In the genomic region with DNA sequence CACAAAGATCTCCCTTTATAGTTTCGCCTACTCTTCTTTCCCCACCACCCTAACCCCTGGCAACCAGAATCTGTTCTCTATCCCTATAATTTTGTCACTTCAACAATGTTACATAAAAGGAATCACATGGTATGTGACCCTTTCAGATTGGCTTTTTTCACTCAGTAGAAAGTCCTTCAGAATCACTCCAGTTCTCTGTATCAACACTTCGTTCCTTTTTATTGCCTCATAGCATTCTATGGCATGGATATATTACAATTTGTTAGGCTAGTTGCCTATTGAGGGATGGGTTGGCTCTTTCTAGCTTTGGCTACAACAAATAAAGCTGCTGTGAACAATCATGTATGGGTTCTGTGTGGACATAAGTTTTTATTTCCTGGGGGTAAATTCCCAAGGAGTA, we compare ENCODE assay signal across 24 cellular contexts.
DNase-seq lines count a peak whose midpoint lies in the region; ATAC-seq, FAIRE-seq and TF ChIP-seq lines count a peak whose summit lies in the region.
"Had no signal": no experiment of that assay in that cellular context is flagged by ENCODE, and none has a peak within 500 bp of the region (broad histone marks: within the 10 kb centered on the region; RNA-seq: fewer than 3 reads in every experiment).

No MANE protein-coding gene starts in this region.

- no peak overlapping the region for H3K4me3 Mint-ChIP-seq in activated B cell treated with CpG ODN at 0.5 μM for 24 hours
- no peak overlapping the region for H3K4me3 Mint-ChIP-seq in stimulated activated memory B cell treated with anti-CD40 and anti-IgM and Interleukin-4, amounts not matched to agents 10 μg/mL and 1 μg/mL and 100 μg/mL, for 72 hours
- H3K4me3 Mint-ChIP-seq: CD4-positive, alpha-beta T cell had no signal

- H3K27me3 ChIP-seq in Karpas-422 (ENCODE audit: low read length) = no peaks in the 10 kb centered on the region
- H3K27me3 ChIP-seq: BLaER1 treated with 17β-estradiol and CSF1 and Interleukin-3, amounts not matched to agents 10 nM and 100 nM had no signal

- no peak for TF ChIP-seq POLR2A in GM12892 (IDR thresholded peaks at IDR 0.05; ENCODE audit: low read depth, low read length)

- H3K9ac ChIP-seq in Karpas-422 (ENCODE audit: low read length) = peak overlapping the region; percentile 64
- H3K9ac ChIP-seq: BLaER1 treated with 17β-estradiol and CSF1 and Interleukin-3, amounts not matched to agents 10 nM and 100 nM; SK-N-SH had no signal

- peak; percentile 17 for FAIRE-seq in GM12892 (lab: Jason Lieb, UNC)
- FAIRE-seq: A204.1, D721Med, GM12878, H54 had no signal

- peak overlapping the region; percentile 89 for H3K4me2 ChIP-seq in Karpas-422 (ENCODE audit: low read depth, low read length, poor library complexity, severe bottlenecking)
- H3K4me2 ChIP-seq: SK-N-SH had no signal

- CTCF ChIA-PET in activated B cell treated with CpG ODN at 0.5 μM for 24 hours (lab: Charles Lee) = interaction anchor here (12.0 kb wide), 1 partner anchor 22 kb away, joined by 187 read pairs; no protein-coding TSS in a partner anchor

- H3K36me3 ChIP-seq in Karpas-422 (ENCODE audit: insufficient read depth, low read length) = peaks cover 31% of the 10 kb centered on the region

- H3K79me2 ChIP-seq in Karpas-422 (ENCODE audit: low read length) = peaks cover 23% of the 10 kb centered on the region

- TF ChIP-seq CTCF in activated B cell treated with CpG ODN at 0.5 μM for 24 hours (IDR thresholded peaks at IDR 0.05) = no peak

- H3K4me1 Mint-ChIP-seq in activated B cell treated with CpG ODN at 0.5 μM for 24 hours = peaks cover 82% of the 10 kb centered on the region
- peaks cover 70% of the 10 kb centered on the region for H3K4me1 Mint-ChIP-seq in stimulated activated memory B cell treated with anti-CD40 and anti-IgM and Interleukin-4, amounts not matched to agents 10 μg/mL and 1 μg/mL and 100 μg/mL, for 72 hours

- peaks cover 44% of the 10 kb centered on the region for H3K36me3 Mint-ChIP-seq in activated B cell treated with CpG ODN at 0.5 μM for 24 hours (ENCODE audit: low read depth)
- H3K36me3 Mint-ChIP-seq in stimulated activated memory B cell treated with anti-CD40 and anti-IgM and Interleukin-4, amounts not matched to agents 10 μg/mL and 1 μg/mL and 100 μg/mL, for 72 hours = peaks cover 29% of the 10 kb centered on the region

- peak overlapping the region; percentile 42 for H3K4me3 ChIP-seq in Karpas-422 (ENCODE audit: low read length)
- H3K4me3 ChIP-seq: BLaER1 treated with 17β-estradiol and CSF1 and Interleukin-3, amounts not matched to agents 10 nM and 100 nM; GM12878 had no signal

- no peaks in the 10 kb centered on the region for H3K9me3 ChIP-seq in Karpas-422 (ENCODE audit: low read length)
- H3K9me3 ChIP-seq: SK-N-SH had no signal

- peaks cover 86% of the 10 kb centered on the region for H3K4me1 ChIP-seq in Karpas-422 (ENCODE audit: low read length)

- H2AFZ ChIP-seq in Karpas-422 (ENCODE audit: low read length) = no peak overlapping the region

- intact Hi-C loops in activated B cell treated with CpG ODN at 0.5 μM for 24 hours (cut with micrococcal nuclease) = no loop called here

- H3K27ac ChIP-seq in Karpas-422 (ENCODE audit: low read length) = peak overlapping the region; percentile 100
- H3K27ac ChIP-seq: BLaER1 treated with 17β-estradiol and CSF1 and Interleukin-3, amounts not matched to agents 10 nM and 100 nM had no signal

- no peaks in the 10 kb centered on the region for H3K9me3 Mint-ChIP-seq in activated B cell treated with CpG ODN at 0.5 μM for 24 hours
- H3K9me3 Mint-ChIP-seq in stimulated activated memory B cell treated with anti-CD40 and anti-IgM and Interleukin-4, amounts not matched to agents 10 μg/mL and 1 μg/mL and 100 μg/mL, for 72 hours = no peaks in the 10 kb centered on the region
- H3K9me3 Mint-ChIP-seq: CD4-positive, alpha-beta T cell had no signal

- DNase-seq in GM12892 (ENCODE audit: insufficient read length) = no peak
- DNase-seq in Karpas-422 = peak; percentile 70
- DNase-seq in activated B cell treated with CpG ODN at 0.5 μM for 24 hours = no peak
- no peak for DNase-seq in HCEC 1CT
- DNase-seq in GDM1 (lab: John Stamatoyannopoulos, UW) = no peak
- DNase-seq in stimulated activated naive CD8-positive, alpha-beta T cell treated with anti-CD3 and anti-CD28 coated beads, Interleukin-15, Interleukin-2, amounts not matched to agents 100 U/mL and 50 U/mL, for 24 hours = no peak
- DNase-seq: CD4-positive, alpha-beta T cell; IMR-90; NCI-H1092 treated with DMSO at 0.1 percent for 48 hours; NCI-H1436; NCI-H187; NCI-H2081 treated with DMSO at 0.1 percent for 48 hours; NCI-H2171; NCI-H226; NCI-H510A; NCI-H69; SK-N-SH had no signal

- H3K27me3 Mint-ChIP-seq in activated B cell treated with CpG ODN at 0.5 μM for 24 hours = no peaks in the 10 kb centered on the region
- no peaks in the 10 kb centered on the region for H3K27me3 Mint-ChIP-seq in stimulated activated memory B cell treated with anti-CD40 and anti-IgM and Interleukin-4, amounts not matched to agents 10 μg/mL and 1 μg/mL and 100 μg/mL, for 72 hours

- peaks cover 6% of the 10 kb centered on the region for H4K20me1 ChIP-seq in Karpas-422 (ENCODE audit: insufficient read depth, low read depth, low read length)
- H4K20me1 ChIP-seq: BLaER1 treated with 17β-estradiol and CSF1 and Interleukin-3, amounts not matched to agents 10 nM and 100 nM had no signal

- POLR2A ChIA-PET in activated B cell treated with CpG ODN at 0.5 μM for 24 hours (lab: Charles Lee) = interaction anchor here (0.8 to 18.4 kb wide), 2 partner anchors 13 to 31 kb away, joined by 5 to 1820 read pairs; no protein-coding TSS in a partner anchor

- peak overlapping the region; percentile 98 for H3K27ac Mint-ChIP-seq in activated B cell treated with CpG ODN at 0.5 μM for 24 hours
- H3K27ac Mint-ChIP-seq in stimulated activated memory B cell treated with anti-CD40 and anti-IgM and Interleukin-4, amounts not matched to agents 10 μg/mL and 1 μg/mL and 100 μg/mL, for 72 hours = peak overlapping the region; percentile 95
- H3K27ac Mint-ChIP-seq: CD4-positive, alpha-beta T cell had no signal

- no peak for ATAC-seq in activated B cell treated with CpG ODN at 0.5 μM for 24 hours (ENCODE audit: low read depth)
- no peak for ATAC-seq in stimulated activated memory B cell treated with anti-CD40 and anti-IgM and Interleukin-4, amounts not matched to agents 10 μg/mL and 1 μg/mL and 100 μg/mL, for 72 hours
- ATAC-seq in HG03095 (IDR thresholded peaks at IDR 0.05; ENCODE audit: unreplicated experiment) = no peak
- ATAC-seq in stimulated activated naive CD8-positive, alpha-beta T cell treated with anti-CD3 and anti-CD28 coated beads, Interleukin-15, Interleukin-2, amounts not matched to agents 100 U/mL and 50 U/mL, for 24 hours = no peak
- ATAC-seq: GM12878 had no signal

- H3K9me2 ChIP-seq in Karpas-422 (replicated peaks; ENCODE audit: insufficient read depth, low read length) = no peaks in the 10 kb centered on the region
- H3K9me2 ChIP-seq: SK-N-SH had no signal
